In the genomic region with DNA sequence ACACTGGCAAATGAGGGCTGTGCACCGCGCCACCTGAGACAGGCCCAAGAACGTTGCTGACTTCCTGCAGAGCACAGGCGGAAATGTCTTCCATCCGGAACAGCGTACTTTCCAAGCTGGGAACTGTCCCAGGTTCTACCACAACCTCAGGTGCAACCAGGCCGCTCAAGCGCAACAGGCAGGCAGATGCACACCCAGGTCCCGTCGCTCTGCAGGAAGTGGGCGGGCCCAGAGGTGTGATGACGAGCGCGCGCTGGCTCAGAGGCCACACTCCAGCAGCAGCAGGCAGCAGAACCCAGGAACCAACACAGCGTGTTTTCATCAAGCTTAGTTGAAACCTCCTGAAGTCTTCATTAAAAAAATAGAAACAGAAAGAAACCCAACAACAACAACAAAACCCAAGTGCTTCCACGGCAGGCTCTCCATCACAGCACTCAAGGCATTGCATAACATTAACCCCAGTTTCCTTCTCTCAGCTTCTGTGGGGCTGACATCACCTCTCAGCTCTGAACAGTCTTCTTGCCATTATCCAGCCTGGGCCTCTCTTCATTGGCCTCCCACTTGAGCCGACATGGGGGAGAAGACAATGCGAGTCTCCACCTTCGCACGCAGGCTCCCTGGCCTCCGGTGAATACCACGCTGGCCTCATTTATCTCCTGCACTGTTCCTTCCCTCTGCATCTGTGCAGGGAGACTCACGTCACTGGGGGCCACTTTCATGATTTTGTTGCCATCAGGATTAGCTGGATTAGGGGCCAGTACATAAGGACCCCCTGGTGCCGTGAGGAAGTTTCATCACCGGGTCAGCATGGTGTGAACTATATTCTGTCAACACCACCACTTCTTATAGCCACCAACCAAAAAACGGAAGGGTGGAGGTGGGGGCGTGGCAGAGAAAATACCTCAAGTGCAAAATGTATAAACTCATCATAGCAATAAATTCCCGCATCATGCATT, we compare ENCODE assay signal across 1 cellular context.
TF ChIP-seq lines count a peak whose summit lies in the region.

No MANE protein-coding gene starts in this region.

TF ChIP-seq in HepG2, 621 proteins besides CTCF, POLR2A, EP300 and RAD21 (continued from another document):
- TF ChIP-seq, protein P1, sequence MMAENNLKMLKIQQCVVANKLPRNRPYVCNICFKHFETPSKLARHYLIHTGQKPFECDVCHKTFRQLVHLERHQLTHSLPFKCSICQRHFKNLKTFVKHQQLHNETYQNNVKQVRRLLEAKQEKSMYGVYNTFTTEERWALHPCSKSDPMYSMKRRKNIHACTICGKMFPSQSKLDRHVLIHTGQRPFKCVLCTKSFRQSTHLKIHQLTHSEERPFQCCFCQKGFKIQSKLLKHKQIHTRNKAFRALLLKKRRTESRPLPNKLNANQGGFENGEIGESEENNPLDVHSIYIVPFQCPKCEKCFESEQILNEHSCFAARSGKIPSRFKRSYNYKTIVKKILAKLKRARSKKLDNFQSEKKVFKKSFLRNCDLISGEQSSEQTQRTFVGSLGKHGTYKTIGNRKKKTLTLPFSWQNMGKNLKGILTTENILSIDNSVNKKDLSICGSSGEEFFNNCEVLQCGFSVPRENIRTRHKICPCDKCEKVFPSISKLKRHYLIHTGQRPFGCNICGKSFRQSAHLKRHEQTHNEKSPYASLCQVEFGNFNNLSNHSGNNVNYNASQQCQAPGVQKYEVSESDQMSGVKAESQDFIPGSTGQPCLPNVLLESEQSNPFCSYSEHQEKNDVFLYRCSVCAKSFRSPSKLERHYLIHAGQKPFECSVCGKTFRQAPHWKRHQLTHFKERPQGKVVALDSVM (CRISPR knock-in tag; IDR thresholded peaks at IDR 0.05) = no peak
- TF ChIP-seq ZNF468 (CRISPR knock-in tag; IDR thresholded peaks at IDR 0.05) (no peak), ZNF660 (CRISPR knock-in tag; IDR thresholded peaks at IDR 0.05; ENCODE audit: borderline replicate concordance, low read depth) (no peak), RELA (CRISPR knock-in tag; IDR thresholded peaks at IDR 0.05) (no peak), ZNF234 (CRISPR knock-in tag; conservative IDR thresholded peaks at IDR 0.05) (no peak), ZNF17 (CRISPR knock-in tag; IDR thresholded peaks at IDR 0.05) (no peak), TEAD3 (CRISPR knock-in tag; optimal IDR thresholded peaks at IDR 0.05; ENCODE audit: borderline replicate concordance) (no peak)
- TF ChIP-seq, protein P2, sequence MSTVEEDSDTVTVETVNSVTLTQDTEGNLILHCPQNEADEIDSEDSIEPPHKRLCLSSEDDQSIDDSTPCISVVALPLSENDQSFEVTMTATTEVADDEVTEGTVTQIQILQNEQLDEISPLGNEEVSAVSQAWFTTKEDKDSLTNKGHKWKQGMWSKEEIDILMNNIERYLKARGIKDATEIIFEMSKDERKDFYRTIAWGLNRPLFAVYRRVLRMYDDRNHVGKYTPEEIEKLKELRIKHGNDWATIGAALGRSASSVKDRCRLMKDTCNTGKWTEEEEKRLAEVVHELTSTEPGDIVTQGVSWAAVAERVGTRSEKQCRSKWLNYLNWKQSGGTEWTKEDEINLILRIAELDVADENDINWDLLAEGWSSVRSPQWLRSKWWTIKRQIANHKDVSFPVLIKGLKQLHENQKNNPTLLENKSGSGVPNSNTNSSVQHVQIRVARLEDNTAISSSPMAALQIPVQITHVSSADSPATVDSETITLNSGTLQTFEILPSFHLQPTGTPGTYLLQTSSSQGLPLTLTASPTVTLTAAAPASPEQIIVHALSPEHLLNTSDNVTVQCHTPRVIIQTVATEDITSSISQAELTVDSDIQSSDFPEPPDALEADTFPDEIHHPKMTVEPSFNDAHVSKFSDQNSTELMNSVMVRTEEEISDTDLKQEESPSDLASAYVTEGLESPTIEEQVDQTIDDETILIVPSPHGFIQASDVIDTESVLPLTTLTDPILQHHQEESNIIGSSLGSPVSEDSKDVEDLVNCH (CRISPR knock-in tag; IDR thresholded peaks at IDR 0.05) = no peak
